18 cellular contexts compared by ENCODE assay signal in the genomic region with DNA sequence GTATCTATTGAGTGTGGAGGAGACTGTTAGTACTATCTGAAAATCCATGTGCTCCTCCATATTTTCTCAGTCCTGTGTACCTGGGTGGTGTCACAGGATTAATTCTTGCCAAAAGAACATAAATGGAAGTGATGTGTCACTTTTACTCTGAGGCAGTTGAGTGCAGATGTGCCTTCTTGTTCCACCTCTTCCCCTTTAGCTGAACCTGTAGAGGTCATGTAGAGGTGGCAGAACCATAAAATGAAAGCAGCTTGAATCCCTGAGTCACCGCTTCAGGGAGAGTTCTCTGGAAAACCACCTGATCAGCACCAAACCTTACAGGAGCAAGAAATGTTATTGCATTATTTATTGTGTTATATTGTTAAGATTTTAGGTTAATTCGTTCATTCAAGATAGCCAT. TPM values are rescaled to one million over a fixed set of nuclear protein-coding genes. Genes with fewer than 3 reads are reported as not detected.
DNase-seq lines count a peak whose midpoint lies in the region; ATAC-seq and TF ChIP-seq lines count a peak whose summit lies in the region.
"Had no signal": no experiment of that assay in that cellular context is flagged by ENCODE, and none has a peak within 500 bp of the region (broad histone marks: within the 10 kb centered on the region; RNA-seq: fewer than 3 reads in every experiment).

No MANE protein-coding gene starts in this region.

- DNase-seq in activated CD4-positive, alpha-beta T cell treated with anti-CD3 and anti-CD28 coated beads for 36 hours = no peak
- no peak for DNase-seq in activated CD4-positive, alpha-beta T cell treated with anti-CD3 and anti-CD28 coated beads, Interleukin-2, amount 50 U/mL, for 1 hour
- DNase-seq in RPMI8226 (peak; percentile 82), fibroblast of villous mesenchyme (ENCODE audit: low read depth) (peak; percentile 45), type B pancreatic cell (ENCODE audit: extremely low spot score, unreplicated experiment) (no peak), T-helper 17 cell (no peak)
- DNase-seq: activated B cell treated with CpG ODN at 0.5 μM for 24 hours; activated CD8-positive, alpha-beta memory T cell treated with anti-CD3 and anti-CD28 coated beads, Interleukin-2, amount 10 ng/mL, durations not matched to agents 7 days and 5 days; activated gamma-delta T cell treated with Interleukin-2 at 50 U/mL for 16 hours; Caco-2; mesendoderm; NCI-H446 treated with DMSO at 0.1 percent for 48 hours; stimulated activated CD4-positive, alpha-beta T cell treated with anti-CD3 and anti-CD28 coated beads, Interleukin-4, amount 100 ng/mL, for 1 hour had no signal

- TF ChIP-seq POLR2A in GM18505 (IDR thresholded peaks at IDR 0.05; ENCODE audit: borderline replicate concordance, extremely low read depth, insufficient read depth, insufficient read length) = no peak

- POLR2A ChIA-PET in activated CD4-positive, alpha-beta T cell treated with anti-CD3 and anti-CD28 coated beads for 36 hours (lab: Charles Lee) = no interaction called here

- CTCF ChIA-PET in activated CD4-positive, alpha-beta T cell treated with anti-CD3 and anti-CD28 coated beads for 36 hours (lab: Charles Lee) = interaction anchor here (0.7 to 2.2 kb wide), 3 partner anchors 12 to 74 kb away, joined by 3 to 11 read pairs (median 3); no protein-coding TSS in a partner anchor

- H3K27me3 Mint-ChIP-seq in activated CD4-positive, alpha-beta T cell treated with anti-CD3 and anti-CD28 coated beads for 36 hours = peaks cover 2% of the 10 kb centered on the region
- H3K27me3 Mint-ChIP-seq in type B pancreatic cell = no peaks in the 10 kb centered on the region
- no peaks in the 10 kb centered on the region for H3K27me3 Mint-ChIP-seq in T-helper 17 cell
- H3K27me3 Mint-ChIP-seq in stimulated activated memory B cell treated with anti-CD40 and anti-IgM and Interleukin-4, amounts not matched to agents 10 μg/mL and 1 μg/mL and 100 μg/mL, for 72 hours = no peaks in the 10 kb centered on the region

- H3K9me3 Mint-ChIP-seq in activated CD4-positive, alpha-beta T cell treated with anti-CD3 and anti-CD28 coated beads for 36 hours (ENCODE audit: low read depth) = no peaks in the 10 kb centered on the region
- H3K9me3 Mint-ChIP-seq in type B pancreatic cell = no peaks in the 10 kb centered on the region
- peaks cover 2% of the 10 kb centered on the region for H3K9me3 Mint-ChIP-seq in stimulated activated memory B cell treated with anti-CD40 and anti-IgM and Interleukin-4, amounts not matched to agents 10 μg/mL and 1 μg/mL and 100 μg/mL, for 72 hours

- H3K4me3 ChIP-seq in fibroblast of villous mesenchyme (ENCODE audit: low read depth, low read length) = no peak overlapping the region
- H3K4me3 ChIP-seq: thoracic aorta had no signal

- H3K4me3 Mint-ChIP-seq in activated CD4-positive, alpha-beta T cell treated with anti-CD3 and anti-CD28 coated beads for 36 hours = no peak overlapping the region
- no peak overlapping the region for H3K4me3 Mint-ChIP-seq in type B pancreatic cell
- H3K4me3 Mint-ChIP-seq in T-helper 17 cell = no peak overlapping the region
- H3K4me3 Mint-ChIP-seq in stimulated activated memory B cell treated with anti-CD40 and anti-IgM and Interleukin-4, amounts not matched to agents 10 μg/mL and 1 μg/mL and 100 μg/mL, for 72 hours = no peak overlapping the region
- H3K4me3 Mint-ChIP-seq: activated B cell treated with CpG ODN at 0.5 μM for 24 hours; activated CD8-positive, alpha-beta memory T cell treated with anti-CD3 and anti-CD28 coated beads, Interleukin-2, amount 10 ng/mL, durations not matched to agents 7 days and 5 days; brain had no signal

- peak; percentile 44 for ATAC-seq in activated CD4-positive, alpha-beta T cell treated with anti-CD3 and anti-CD28 coated beads for 36 hours
- ATAC-seq in T-helper 17 cell (no peak), GM18505 (IDR thresholded peaks at IDR 0.05; ENCODE audit: unreplicated experiment) (no peak)
- ATAC-seq in stimulated activated memory B cell treated with anti-CD40 and anti-IgM and Interleukin-4, amounts not matched to agents 10 μg/mL and 1 μg/mL and 100 μg/mL, for 72 hours = no peak
- ATAC-seq: activated CD8-positive, alpha-beta memory T cell treated with anti-CD3 and anti-CD28 coated beads, Interleukin-2, amount 10 ng/mL, durations not matched to agents 7 days and 5 days; sciatic nerve had no signal

- TF ChIP-seq CTCF in fibroblast of villous mesenchyme (IDR thresholded peaks at IDR 0.05; ENCODE audit: insufficient read depth, low read depth, low read length) (no peak), type B pancreatic cell (conservative IDR thresholded peaks at IDR 0.05) (no peak)

- no peaks in the 10 kb centered on the region for H3K36me3 Mint-ChIP-seq in activated CD4-positive, alpha-beta T cell treated with anti-CD3 and anti-CD28 coated beads for 36 hours (ENCODE audit: low read depth)
- H3K36me3 Mint-ChIP-seq in type B pancreatic cell (no peaks in the 10 kb centered on the region), T-helper 17 cell (ENCODE audit: low read depth) (peaks cover 4% of the 10 kb centered on the region)
- H3K36me3 Mint-ChIP-seq in stimulated activated memory B cell treated with anti-CD40 and anti-IgM and Interleukin-4, amounts not matched to agents 10 μg/mL and 1 μg/mL and 100 μg/mL, for 72 hours = peaks cover 5% of the 10 kb centered on the region
- H3K36me3 Mint-ChIP-seq: activated CD8-positive, alpha-beta memory T cell treated with anti-CD3 and anti-CD28 coated beads, Interleukin-2, amount 10 ng/mL, durations not matched to agents 7 days and 5 days; brain had no signal

- intact Hi-C loops in activated CD4-positive, alpha-beta T cell treated with anti-CD3 and anti-CD28 coated beads for 36 hours (cut with DNase I, micrococcal nuclease) = no loop called here

- no peaks in the 10 kb centered on the region for H3K9me3 ChIP-seq in T-helper 17 cell (ENCODE audit: control insufficient read depth, low read length, poor library complexity, severe bottlenecking)
- H3K9me3 ChIP-seq: Caco-2, thoracic aorta had no signal

- H3K27ac Mint-ChIP-seq in activated CD4-positive, alpha-beta T cell treated with anti-CD3 and anti-CD28 coated beads for 36 hours = no peak overlapping the region
- peak overlapping the region; percentile 29 for H3K27ac Mint-ChIP-seq in type B pancreatic cell
- H3K27ac Mint-ChIP-seq in T-helper 17 cell = no peak overlapping the region
- H3K27ac Mint-ChIP-seq in stimulated activated memory B cell treated with anti-CD40 and anti-IgM and Interleukin-4, amounts not matched to agents 10 μg/mL and 1 μg/mL and 100 μg/mL, for 72 hours = no peak overlapping the region
- H3K27ac Mint-ChIP-seq: activated B cell treated with CpG ODN at 0.5 μM for 24 hours; activated CD8-positive, alpha-beta memory T cell treated with anti-CD3 and anti-CD28 coated beads, Interleukin-2, amount 10 ng/mL, durations not matched to agents 7 days and 5 days; brain had no signal

- H3K4me1 Mint-ChIP-seq in activated CD4-positive, alpha-beta T cell treated with anti-CD3 and anti-CD28 coated beads for 36 hours = no peaks in the 10 kb centered on the region
- H3K4me1 Mint-ChIP-seq in type B pancreatic cell (ENCODE audit: unreplicated experiment) = no peaks in the 10 kb centered on the region
- peaks cover 2% of the 10 kb centered on the region for H3K4me1 Mint-ChIP-seq in T-helper 17 cell
- H3K4me1 Mint-ChIP-seq in stimulated activated memory B cell treated with anti-CD40 and anti-IgM and Interleukin-4, amounts not matched to agents 10 μg/mL and 1 μg/mL and 100 μg/mL, for 72 hours = no peaks in the 10 kb centered on the region
- H3K4me1 Mint-ChIP-seq: activated B cell treated with CpG ODN at 0.5 μM for 24 hours; activated CD8-positive, alpha-beta memory T cell treated with anti-CD3 and anti-CD28 coated beads, Interleukin-2, amount 10 ng/mL, durations not matched to agents 7 days and 5 days; brain had no signal

RNA-seq across cellular contexts. Expression of a gene that starts 14.7 kb away (rescaled TPM):
- total RNA-seq in activated CD4-positive, alpha-beta T cell treated with anti-CD3 and anti-CD28 coated beads for 36 hours = 100 to 1,000 TPM; 426 to 591 TPM
- total RNA-seq in fibroblast of villous mesenchyme (620 and 668 TPM in 2 replicates), type B pancreatic cell (ENCODE audit: low replicate concordance) (648 and 677 TPM in 2 replicates), T-helper 17 cell (100 to 1,000 TPM; 391 to 469 TPM)

Comparison
In these comparisons a context has a peak if more than half of its experiments do, and no peak if none do; other contexts are left out.
1. DNase-seq: peak in RPMI8226 (single experiment) and fibroblast of villous mesenchyme (single experiment); none in activated CD4-positive, alpha-beta T cell treated with anti-CD3 and anti-CD28 coated beads for 36 hours (single experiment), activated CD4-positive, alpha-beta T cell treated with anti-CD3 and anti-CD28 coated beads, Interleukin-2, amount 50 U/mL, for 1 hour (single experiment), type B pancreatic cell (single experiment) and T-helper 17 cell (0 of 3).